Comparison of ENCODE assay signal across 16 cellular contexts in the genomic region with DNA sequence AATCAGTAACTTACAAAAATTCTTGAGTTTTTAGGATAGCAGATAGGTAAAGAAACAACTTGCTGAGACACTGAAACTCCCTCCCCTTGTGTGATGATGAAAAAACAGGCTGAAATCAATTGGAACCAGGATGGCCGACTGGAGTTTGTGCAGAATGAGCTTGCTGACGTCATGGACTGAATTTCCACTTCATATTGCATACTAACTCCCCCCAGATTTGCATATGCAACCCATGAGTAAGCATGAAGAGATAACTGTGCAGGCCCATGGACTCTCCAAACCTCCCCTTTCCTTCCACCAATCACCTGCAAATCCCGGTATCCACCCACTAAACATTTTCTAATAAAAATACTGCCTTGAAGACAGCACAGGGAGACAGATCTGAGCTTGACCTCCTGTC.
A peak's percentile ranks its signal among the peaks of the same experiment; 100 is the strongest.
DNase-seq lines count a peak whose midpoint lies in the region; ATAC-seq, FAIRE-seq and TF ChIP-seq lines count a peak whose summit lies in the region.
"Had no signal": no experiment of that assay in that cellular context is flagged by ENCODE, and none has a peak within 500 bp of the region (broad histone marks: within the 10 kb centered on the region; RNA-seq: fewer than 3 reads in every experiment).

No MANE protein-coding gene starts in this region.

- no peak for ATAC-seq in IMR-90 (ENCODE audit: low read depth)
- peak; percentile 88 for ATAC-seq in K562
- ATAC-seq in GM19328 (IDR thresholded peaks at IDR 0.05; ENCODE audit: unreplicated experiment), result no peak
- ATAC-seq: GM23338 had no signal

- 60% methylated on average over 1 of the region's 3 CpGs; no CpG with 5 or more reads in 1 of the 2 experiments for WGBS in IMR-90 (ENCODE audit: extremely low coverage in 2 of 2, insufficient read length in 1 of 2), 2 experiments
- WGBS in K562 (ENCODE audit: insufficient coverage, low coverage, missing lambda C conversion rate), result 4% methylated on average over 3 of the region's 3 CpGs

- no peaks in the 10 kb centered on the region; the same call in 1 of the 2 replicates for H3K27me3 ChIP-seq in IMR-90 (ENCODE audit: control insufficient read depth, insufficient read depth, low read length)
- peaks cover 0 to 17% of the 10 kb centered on the region in 2 experiments; a peak in 2 of 5 replicates for H3K27me3 ChIP-seq in K562 (ENCODE audit: control insufficient read depth in 2 of 2, insufficient read depth in 2 of 2, low read length in 2 of 2)

- H3K14ac ChIP-seq in IMR-90 (replicated peaks; ENCODE audit: low read depth, low read length), result no peak overlapping the region

- H2AFZ ChIP-seq in IMR-90 (replicated peaks; ENCODE audit: low read length, poor library complexity) (no peak overlapping the region), K562 (ENCODE audit: low read depth, low read length) (no peak overlapping the region; the same call in 1 of the 2 replicates)
- H2AFZ ChIP-seq: GM23338 had no signal

- H3K27ac ChIP-seq in IMR-90 (ENCODE audit: insufficient read depth, low read length), result no peak overlapping the region
- no peak overlapping the region for H3K27ac ChIP-seq in K562 (ENCODE audit: extremely low read depth, low read depth, low read length)

- no peaks in the 10 kb centered on the region for H4K20me1 ChIP-seq in IMR-90 (ENCODE audit: insufficient read depth, low read length)
- H4K20me1 ChIP-seq in K562 (replicated peaks; ENCODE audit: control insufficient read depth, insufficient read depth, low read length), result 0 out of 2 replicates have a peak, but pooled peaks cover 4% of the 10 kb centered on the region

- no peak for TF ChIP-seq EP300 in K562 (IDR thresholded peaks at IDR 0.05; ENCODE audit: low read length)

- 0 out of 3 replicates have a peak overlapping the region, but pooled peaks have one; percentile 30 for H2BK15ac ChIP-seq in IMR-90 (ENCODE audit: low read depth, low read length)

- H3K4me1 ChIP-seq in IMR-90 (ENCODE audit: control insufficient read depth, insufficient read depth, low read length) (peaks cover 6% of the 10 kb centered on the region; the same call in 1 of the 2 replicates), K562 (replicated peaks in 1 of 2; ENCODE audit: control insufficient read depth in 2 of 2, insufficient read depth in 2 of 2, low read length in 2 of 2) (peaks cover 3 to 5% of the 10 kb centered on the region in 2 experiments; a peak in 3 of 5 replicates)

- H3K18ac ChIP-seq in IMR-90 (ENCODE audit: low read depth, low read length), result no peak overlapping the region; the same call in 1 of the 2 replicates

- H3K9ac ChIP-seq in IMR-90 (ENCODE audit: low read depth, low read length), result no peak overlapping the region
- H3K9ac ChIP-seq in K562 (ENCODE audit: insufficient read depth in 1 of 2, low read depth in 2 of 2, low read length in 2 of 2), result no peak overlapping the region

- H2AK5ac ChIP-seq in IMR-90 (ENCODE audit: low read depth, low read length), result no peak overlapping the region

- H2AK9ac ChIP-seq in IMR-90 (replicated peaks; ENCODE audit: low read depth, low read length, poor library complexity), result no peak overlapping the region

- CTCF ChIA-PET in IMR-90 (lab: Yijun Ruan, JAX), result interaction anchor here (0.6 kb wide), 1 partner anchor 166 kb away, joined by 3 read pairs; no protein-coding TSS in a partner anchor
- CTCF ChIA-PET in K562 (lab: Yijun Ruan, JAX; ENCODE audit: low intra/inter-chr PET ratio), result no interaction called here

- POLR2A ChIA-PET in IMR-90 (lab: Charles Lee; ENCODE audit: unreplicated experiment) (no interaction called here), K562 (lab: Yijun Ruan, JAX) (no interaction called here)

- H3K23ac ChIP-seq in IMR-90 (ENCODE audit: low read depth, low read length), result no peak overlapping the region

- H2BK120ac ChIP-seq in IMR-90 (ENCODE audit: low read depth, low read length), result peak overlapping the region; percentile 42; the same call in 1 of the 2 replicates

- dilution Hi-C loops in IMR-90 (cut with HindIII; ENCODE audit: low sequenced_read_pairs, unreplicated experiment), result no loop called here

- in situ Hi-C loops in IMR-90 (cut with MboI; ENCODE audit: low sequenced_read_pairs) (loop anchor here (10.0 kb wide), 1 partner anchor 103 kb away; no protein-coding TSS in a partner anchor), K562 (cut with MboI) (no loop called here)

- H4K91ac ChIP-seq in IMR-90 (ENCODE audit: insufficient read depth, low read depth, low read length), result no peak overlapping the region

- H3K4me2 ChIP-seq in IMR-90 (ENCODE audit: low read depth, low read length) (no peak overlapping the region), K562 (ENCODE audit: insufficient read depth, low read length) (no peak overlapping the region)
- H3K4me2 ChIP-seq: GM23338 had no signal

- H2BK20ac ChIP-seq in IMR-90 (ENCODE audit: low read depth, low read length), result peak overlapping the region; percentile 43

- H2BK5ac ChIP-seq in IMR-90 (ENCODE audit: low read depth, low read length, poor library complexity, severe bottlenecking), result no peak overlapping the region

- no peak overlapping the region for H4K8ac ChIP-seq in IMR-90 (ENCODE audit: low read depth in 2 of 2, low read length in 2 of 2)

- H3K79me2 ChIP-seq in K562 (ENCODE audit: control insufficient read depth, insufficient read depth, low read length), result no peaks in the 10 kb centered on the region

- H3K79me1 ChIP-seq in IMR-90 (ENCODE audit: low read depth in 1 of 2, low read length in 2 of 2), result no peaks in the 10 kb centered on the region

- H3K36me3 ChIP-seq in IMR-90 (ENCODE audit: control insufficient read depth, insufficient read depth, low read length) (no peaks in the 10 kb centered on the region), K562 (ENCODE audit: control insufficient read depth, insufficient read depth, low read length) (no peaks in the 10 kb centered on the region)

- DNase-seq in EL (peak; percentile 5), IMR-90 (peak; percentile 61), K562 (ENCODE audit: extremely low read depth in 1 of 4, low spot score in 3 of 4) (peak in 3 of 4 experiments; percentile 30 to 62 (median 45)), fibroblast of pulmonary artery (ENCODE audit: low read depth) (peak; percentile 47), HuH-7 (ENCODE audit: low spot score) (no peak), NCI-H2107 (lab: John Stamatoyannopoulos, UW) (no peak)
- DNase-seq in NK-92 treated with Interleukin-12 subunit alpha and Interleukin-12 subunit beta, amount 100 ng/mL, for 24 hours (lab: John Stamatoyannopoulos, UW), result no peak
- DNase-seq: C1 segment of cervical spinal cord; Calu3; CD4-positive, alpha-beta T cell; DMS 273 treated with DMSO at 0.1 percent for 48 hours; GDM1; H7 had no signal

- H3K4ac ChIP-seq in IMR-90 (ENCODE audit: low read depth, low read length), result no peak overlapping the region

- TF ChIP-seq RAD21 in IMR-90 (IDR thresholded peaks at IDR 0.05; ENCODE audit: low read length) (no peak), K562 (CRISPR knock-in tag; conservative IDR thresholded peaks at IDR 0.05 in 1 of 2, IDR thresholded peaks at IDR 0.05 in 1 of 2) (no peak)

- no peak overlapping the region for H4K5ac ChIP-seq in IMR-90 (ENCODE audit: low read depth, low read length)

- TF ChIP-seq CTCF in IMR-90 (conservative IDR thresholded peaks at IDR 0.05; ENCODE audit: low read depth, low read length), result no peak
- no peak for TF ChIP-seq CTCF in K562 (IDR thresholded peaks at IDR 0.05 in 2 of 3, conservative IDR thresholded peaks at IDR 0.05 in 1 of 3; ENCODE audit: insufficient read depth in 2 of 3, low read depth in 1 of 3, low read length in 3 of 3)
- no peak for TF ChIP-seq CTCF in fibroblast of pulmonary artery (IDR thresholded peaks at IDR 0.05; ENCODE audit: low read length, missing control alignments)

- TF ChIP-seq POLR2A in IMR-90 (IDR thresholded peaks at IDR 0.05; ENCODE audit: low read depth, low read length), result no peak
- no peak for TF ChIP-seq POLR2A in K562 (conservative IDR thresholded peaks at IDR 0.05)

- no TSS peak for BruUV-seq in IMR-90 (replicated peaks; lab: Mats Ljungman, UMichigan)
- no TSS peak for BruUV-seq in K562 (replicated peaks; lab: Mats Ljungman, UMichigan)

- peaks cover 9% of the 10 kb centered on the region for H3K9me1 ChIP-seq in IMR-90 (ENCODE audit: insufficient read depth, low read length)
- no peaks in the 10 kb centered on the region for H3K9me1 ChIP-seq in K562 (ENCODE audit: control insufficient read depth, insufficient read depth, low read length)

- no peak overlapping the region for H3K56ac ChIP-seq in IMR-90 (ENCODE audit: extremely low read depth, insufficient read depth, low read length)

- intact Hi-C loops in IMR-90 (cut with micrococcal nuclease) (loop anchor here (10.0 kb wide), 1 partner anchor 207 kb away; no protein-coding TSS in a partner anchor), K562 (cut with micrococcal nuclease) (no loop called here)

- FAIRE-seq in K562 (lab: Jason Lieb, UNC), result peak; percentile 23
- FAIRE-seq: A204.1 had no signal

- H3K4me3 ChIP-seq in IMR-90 (ENCODE audit: insufficient read depth, low read depth, low read length), result no peak overlapping the region
- no peak overlapping the region for H3K4me3 ChIP-seq in K562
- H3K4me3 ChIP-seq in fibroblast of pulmonary artery (replicated peaks; ENCODE audit: low read depth, low read length), result no peak overlapping the region
- H3K4me3 ChIP-seq: GM23338 had no signal

- no peaks in the 10 kb centered on the region for H3K9me3 ChIP-seq in IMR-90 (ENCODE audit: control insufficient read depth, insufficient read depth, low read length)
- H3K9me3 ChIP-seq in K562 (replicated peaks; ENCODE audit: control insufficient read depth, insufficient read depth, low read depth, low read length), result no peaks in the 10 kb centered on the region

TF ChIP-seq in IMR-90, 13 proteins besides CTCF, POLR2A, EP300 and RAD21 (continues in another document):
- TF ChIP-seq, protein P1, sequence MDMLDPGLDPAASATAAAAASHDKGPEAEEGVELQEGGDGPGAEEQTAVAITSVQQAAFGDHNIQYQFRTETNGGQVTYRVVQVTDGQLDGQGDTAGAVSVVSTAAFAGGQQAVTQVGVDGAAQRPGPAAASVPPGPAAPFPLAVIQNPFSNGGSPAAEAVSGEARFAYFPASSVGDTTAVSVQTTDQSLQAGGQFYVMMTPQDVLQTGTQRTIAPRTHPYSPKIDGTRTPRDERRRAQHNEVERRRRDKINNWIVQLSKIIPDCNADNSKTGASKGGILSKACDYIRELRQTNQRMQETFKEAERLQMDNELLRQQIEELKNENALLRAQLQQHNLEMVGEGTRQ (IDR thresholded peaks at IDR 0.05; ENCODE audit: low read depth, low read length), result no peak
- no peak for TF ChIP-seq MXI1 (IDR thresholded peaks at IDR 0.05; ENCODE audit: borderline replicate concordance, low read depth, low read length)

TF ChIP-seq in K562, 482 proteins besides CTCF, POLR2A, EP300 and RAD21 (continues in another document):
- TF ChIP-seq HNRNPUL1 (IDR thresholded peaks at IDR 0.05; ENCODE audit: low read length) (no peak), RAD51 (IDR thresholded peaks at IDR 0.05; ENCODE audit: borderline replicate concordance, low read depth) (no peak), POLR2B (IDR thresholded peaks at IDR 0.05; ENCODE audit: low read depth, partially characterized antibody) (no peak), TAF15 (IDR thresholded peaks at IDR 0.05; ENCODE audit: low read depth, low read length) (no peak)

Comparison
In these comparisons a context has a peak if more than half of its experiments do, and no peak if none do; other contexts are left out.
1. DNase-seq: peak in EL (single experiment), IMR-90 (single experiment), K562 (3 of 4) and fibroblast of pulmonary artery (single experiment); none in HuH-7 (single experiment), NCI-H2107 (single experiment) and NK-92 treated with Interleukin-12 subunit alpha and Interleukin-12 subunit beta, amount 100 ng/mL, for 24 hours (single experiment).